Comparison of ENCODE assay signal across 8 cellular contexts in genomic region chr3:171809513-171810277, GRCh38. TPM values are rescaled to one million over a fixed set of nuclear protein-coding genes. Genes with fewer than 3 reads are reported as not detected.
DNase-seq lines count a peak whose midpoint lies in the region; ATAC-seq and TF ChIP-seq lines count a peak whose summit lies in the region.

No MANE protein-coding gene starts in this region.

- DNase-seq in DMS53 (lab: John Stamatoyannopoulos, UW) (peak; percentile 92), SIG-M5 treated with dmso at 0.1 percent for 504 hours (lab: John Stamatoyannopoulos, UW; ENCODE audit: unreplicated experiment) (peak; percentile 83), cardiac muscle cell (ENCODE audit: low read depth in 1 of 2, low spot score in 1 of 2) (peak; percentile 87 to 97), GDM1 (lab: John Stamatoyannopoulos, UW) (no peak)

- H3K4me1 Mint-ChIP-seq in activated naive CD8-positive, alpha-beta T cell (ENCODE audit: low read depth), result peaks cover 15% of the 10 kb centered on the region

- no peak for TF ChIP-seq CTCF in cardiac muscle cell (IDR thresholded peaks at IDR 0.05; ENCODE audit: low read depth, low read length)
- no peak for TF ChIP-seq CTCF in parathyroid adenoma (IDR thresholded peaks at IDR 0.05)

- H3K36me3 ChIP-seq in cardiac muscle cell (no peaks in the 10 kb centered on the region), parathyroid adenoma (ENCODE audit: control insufficient read depth, insufficient read depth, low read length) (no peaks in the 10 kb centered on the region)

- H3K9me3 Mint-ChIP-seq in activated naive CD8-positive, alpha-beta T cell (ENCODE audit: low read depth), result no peaks in the 10 kb centered on the region

- H3K4me1 ChIP-seq in cardiac muscle cell (ENCODE audit: low read depth) (peaks cover 5% of the 10 kb centered on the region), parathyroid adenoma (peaks cover 4% of the 10 kb centered on the region)

- H3K4me3 ChIP-seq in cardiac muscle cell, result peak overlapping the region; percentile 46
- peak overlapping the region; percentile 81 for H3K4me3 ChIP-seq in parathyroid adenoma (ENCODE audit: low read depth, low read length)

- H3K36me3 Mint-ChIP-seq in activated naive CD8-positive, alpha-beta T cell, result no peaks in the 10 kb centered on the region

- no peak overlapping the region for H3K27ac Mint-ChIP-seq in activated naive CD8-positive, alpha-beta T cell

- peak overlapping the region; percentile 13 for H3K9ac ChIP-seq in parathyroid adenoma

- no peaks in the 10 kb centered on the region for H3K79me2 ChIP-seq in parathyroid adenoma

- peak overlapping the region; percentile 85 for H3K4me2 ChIP-seq in parathyroid adenoma (ENCODE audit: low read length)

- H3K27ac ChIP-seq in cardiac muscle cell, result peak overlapping the region; percentile 87
- H3K27ac ChIP-seq in parathyroid adenoma, result peak overlapping the region; percentile 81

- H3K27me3 Mint-ChIP-seq in activated naive CD8-positive, alpha-beta T cell, result peaks cover 33% of the 10 kb centered on the region

- peak overlapping the region; percentile 85 for H2AFZ ChIP-seq in parathyroid adenoma

- peak overlapping the region; percentile 88 for H3K4me3 Mint-ChIP-seq in activated naive CD8-positive, alpha-beta T cell

- ATAC-seq in GM19467 (IDR thresholded peaks at IDR 0.05; ENCODE audit: unreplicated experiment) (peak; percentile 44), HG03571 (IDR thresholded peaks at IDR 0.05; ENCODE audit: unreplicated experiment) (peak; percentile 63)

- no peaks in the 10 kb centered on the region for H3K9me3 ChIP-seq in cardiac muscle cell (ENCODE audit: low read depth)
- H3K9me3 ChIP-seq in parathyroid adenoma (ENCODE audit: control insufficient read depth, low read length), result no peaks in the 10 kb centered on the region

- H3K27me3 ChIP-seq in cardiac muscle cell (no peaks in the 10 kb centered on the region), parathyroid adenoma (ENCODE audit: control insufficient read depth, insufficient read depth, low read length) (no peaks in the 10 kb centered on the region)

RNA-seq across cellular contexts. Expression of gene PLD1, which starts 0.6 kb away (rescaled TPM):
- total RNA-seq in cardiac muscle cell, result 15.7 and 35.1 TPM in 2 replicates
- 18.3 and 35.2 TPM in 2 replicates for polyA plus RNA-seq in cardiac muscle cell

RNA-seq across cellular contexts. Expression of gene TMEM212, which starts 33.5 kb away (rescaled TPM):
- not detected in 2 replicates for total RNA-seq in cardiac muscle cell
- 0.26 TPM in 1 of 2 replicates, not detected in the other for polyA plus RNA-seq in cardiac muscle cell
